ENCODE assay signal across 28 cellular contexts in the genomic region with DNA sequence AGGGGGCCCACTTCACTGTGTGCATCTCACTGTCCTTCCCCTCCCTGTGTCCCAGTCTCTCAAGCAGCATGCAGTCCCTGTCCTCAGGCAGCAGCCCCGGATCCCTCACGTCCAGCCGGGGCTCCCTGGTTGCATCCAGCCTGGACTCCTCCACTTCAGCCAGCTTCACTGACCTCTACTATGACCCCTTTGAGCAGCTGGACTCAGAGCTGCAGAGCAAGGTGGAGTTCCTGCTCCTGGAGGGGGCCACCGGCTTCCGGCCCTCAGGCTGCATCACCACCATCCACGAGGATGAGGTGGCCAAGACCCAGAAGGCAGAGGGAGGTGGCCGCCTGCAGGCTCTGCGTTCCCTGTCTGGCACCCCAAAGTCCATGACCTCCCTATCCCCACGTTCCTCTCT.
"Had no signal": no experiment of that assay in that cellular context is flagged by ENCODE, and none has a peak within 500 bp of the region (broad histone marks: within the 10 kb centered on the region; RNA-seq: fewer than 3 reads in every experiment).

No MANE protein-coding gene starts in this region.

- H3K4me3 ChIP-seq: left ventricle myocardium inferior, lung, right atrium auricular region, sigmoid colon, spleen, suprapubic skin, thoracic aorta, tibial artery, upper lobe of right lung had no signal

- H3K36me3 Mint-ChIP-seq: immature natural killer cell; naive B cell; stimulated activated effector memory CD8-positive, alpha-beta T cell treated with anti-CD3 and anti-CD28 coated beads, Interleukin-12 subunit alpha, Interleukin-12 subunit beta, amount 100 ng/mL, for 72 hours had no signal

- H3K79me2 ChIP-seq: parathyroid adenoma had no signal

- H3K9me3 Mint-ChIP-seq: immature natural killer cell; mesothelial cell of epicardium; nephron; neural crest cell; stimulated activated effector memory CD8-positive, alpha-beta T cell treated with anti-CD3 and anti-CD28 coated beads, Interleukin-12 subunit alpha, Interleukin-12 subunit beta, amount 100 ng/mL, for 72 hours; stimulated activated naive CD8-positive, alpha-beta T cell treated with anti-CD3 and anti-CD28 coated beads, Interleukin-15, Interleukin-2, amounts not matched to agents 100 ng/mL and 50 ng/mL, for 24 hours had no signal

- H3K27me3 Mint-ChIP-seq: stimulated activated naive CD8-positive, alpha-beta T cell treated with anti-CD3 and anti-CD28 coated beads, Interleukin-15, Interleukin-2, amounts not matched to agents 100 ng/mL and 50 ng/mL, for 24 hours had no signal

- H3K9me3 ChIP-seq: left ventricle myocardium inferior, neutrophil, right atrium auricular region, sigmoid colon, spleen, suprapubic skin, thoracic aorta, tibial artery, upper lobe of right lung had no signal

- ATAC-seq: left colon; stimulated activated effector memory CD8-positive, alpha-beta T cell treated with anti-CD3 and anti-CD28 coated beads, Interleukin-12 subunit alpha, Interleukin-12 subunit beta, amount 100 ng/mL, for 72 hours; upper lobe of right lung had no signal

- H3K4me1 ChIP-seq: left ventricle myocardium inferior, parathyroid adenoma, right atrium auricular region, sigmoid colon, spleen, suprapubic skin, tibial artery, upper lobe of right lung had no signal

- H3K27me3 ChIP-seq: neutrophil, right atrium auricular region, sigmoid colon, spleen, suprapubic skin, tibial artery, upper lobe of right lung had no signal

- H2AFZ ChIP-seq: parathyroid adenoma had no signal

- H3K27ac ChIP-seq: left ventricle myocardium inferior, neutrophil, parathyroid adenoma, right atrium auricular region, sigmoid colon, spleen, suprapubic skin, thoracic aorta, tibial artery, upper lobe of right lung had no signal

- H3K27ac Mint-ChIP-seq: immature natural killer cell; mesothelial cell of epicardium; nephron; stimulated activated effector memory CD8-positive, alpha-beta T cell treated with anti-CD3 and anti-CD28 coated beads, Interleukin-12 subunit alpha, Interleukin-12 subunit beta, amount 100 ng/mL, for 72 hours; stimulated activated naive CD8-positive, alpha-beta T cell treated with anti-CD3 and anti-CD28 coated beads, Interleukin-15, Interleukin-2, amounts not matched to agents 100 ng/mL and 50 ng/mL, for 24 hours had no signal

- H3K4me1 Mint-ChIP-seq: immature natural killer cell; naive B cell; neural crest cell; stimulated activated effector memory CD8-positive, alpha-beta T cell treated with anti-CD3 and anti-CD28 coated beads, Interleukin-12 subunit alpha, Interleukin-12 subunit beta, amount 100 ng/mL, for 72 hours had no signal

- H3K4me3 Mint-ChIP-seq: immature natural killer cell; mesothelial cell of epicardium; naive B cell; nephron; neural crest cell; stimulated activated effector memory CD8-positive, alpha-beta T cell treated with anti-CD3 and anti-CD28 coated beads, Interleukin-12 subunit alpha, Interleukin-12 subunit beta, amount 100 ng/mL, for 72 hours; stimulated activated naive CD8-positive, alpha-beta T cell treated with anti-CD3 and anti-CD28 coated beads, Interleukin-15, Interleukin-2, amounts not matched to agents 100 ng/mL and 50 ng/mL, for 24 hours had no signal

- DNase-seq: head of caudate nucleus; hypothalamus; immature natural killer cell; kidney; left colon; left ventricle myocardium inferior; mesendoderm; naive B cell; occipital lobe; sigmoid colon; small intestine; spleen; stimulated activated CD4-positive, alpha-beta T cell treated with anti-CD3 and anti-CD28 coated beads, Interleukin-4, amount 100 ng/mL, for 24 hours; stimulated activated naive CD4-positive, alpha-beta T cell; tibial artery; trophoblast cell; upper lobe of right lung had no signal

- H3K36me3 ChIP-seq: left ventricle myocardium inferior, neutrophil, right atrium auricular region, sigmoid colon, spleen, suprapubic skin, thoracic aorta, upper lobe of right lung had no signal
